8 cellular contexts compared by ENCODE assay signal in the genomic region with DNA sequence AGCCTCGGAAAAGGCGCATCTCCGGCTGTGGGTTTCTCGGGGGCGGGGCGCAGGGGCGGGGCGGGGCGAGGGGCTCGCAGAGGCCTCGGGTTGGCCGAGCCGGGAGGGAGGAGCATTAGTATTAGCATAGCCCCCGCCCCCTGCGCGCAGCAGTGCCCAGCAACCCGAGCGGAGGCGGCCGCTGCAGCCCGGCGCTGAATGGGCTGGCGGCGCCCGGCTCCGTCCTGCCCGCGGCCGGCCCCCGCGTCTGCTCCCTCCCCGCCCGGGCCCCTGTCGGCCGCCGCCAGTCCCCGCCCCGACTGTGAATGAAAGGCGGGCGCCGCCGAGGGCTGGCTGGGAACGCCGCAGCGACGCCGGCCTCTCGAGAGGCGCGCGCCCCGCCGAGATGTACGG. TPM values are rescaled to one million over a fixed set of nuclear protein-coding genes. Genes with fewer than 3 reads are reported as not detected.
DNase-seq lines count a peak whose midpoint lies in the region; ATAC-seq and TF ChIP-seq lines count a peak whose summit lies in the region.

A gene with protein sequence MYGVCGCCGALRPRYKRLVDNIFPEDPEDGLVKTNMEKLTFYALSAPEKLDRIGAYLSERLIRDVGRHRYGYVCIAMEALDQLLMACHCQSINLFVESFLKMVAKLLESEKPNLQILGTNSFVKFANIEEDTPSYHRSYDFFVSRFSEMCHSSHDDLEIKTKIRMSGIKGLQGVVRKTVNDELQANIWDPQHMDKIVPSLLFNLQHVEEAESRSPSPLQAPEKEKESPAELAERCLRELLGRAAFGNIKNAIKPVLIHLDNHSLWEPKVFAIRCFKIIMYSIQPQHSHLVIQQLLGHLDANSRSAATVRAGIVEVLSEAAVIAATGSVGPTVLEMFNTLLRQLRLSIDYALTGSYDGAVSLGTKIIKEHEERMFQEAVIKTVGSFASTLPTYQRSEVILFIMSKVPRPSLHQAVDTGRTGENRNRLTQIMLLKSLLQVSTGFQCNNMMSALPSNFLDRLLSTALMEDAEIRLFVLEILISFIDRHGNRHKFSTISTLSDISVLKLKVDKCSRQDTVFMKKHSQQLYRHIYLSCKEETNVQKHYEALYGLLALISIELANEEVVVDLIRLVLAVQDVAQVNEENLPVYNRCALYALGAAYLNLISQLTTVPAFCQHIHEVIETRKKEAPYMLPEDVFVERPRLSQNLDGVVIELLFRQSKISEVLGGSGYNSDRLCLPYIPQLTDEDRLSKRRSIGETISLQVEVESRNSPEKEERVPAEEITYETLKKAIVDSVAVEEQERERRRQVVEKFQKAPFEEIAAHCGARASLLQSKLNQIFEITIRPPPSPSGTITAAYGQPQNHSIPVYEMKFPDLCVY (plus strand): TSS at position 149 of the 393 bp plus-strand sequence. CDS start 237 bp downstream, at position 386.

- TF ChIP-seq CTCF in BJ (IDR thresholded peaks at IDR 0.05; ENCODE audit: insufficient read depth, low read depth, low read length): no peak

- peaks cover 7% of the 10 kb centered on the region for H3K27me3 ChIP-seq in BJ (ENCODE audit: control insufficient read depth, insufficient read depth, low read length)

- DNase-seq in BJ (ENCODE audit: low read depth) (peak; percentile 54), NCI-H526 (lab: John Stamatoyannopoulos, UW) (peak; percentile 86 to 98), cortex of kidney (lab: John Stamatoyannopoulos, UW) (peak; percentile 32), left lobe of liver (ENCODE audit: low spot score) (peak; percentile 95)
- peak; percentile 89 for DNase-seq in activated CD4-positive, alpha-beta T cell treated with anti-CD3 and anti-CD28 coated beads, Interleukin-2, amount 50 U/mL, for 1 hour
- peak; percentile 88 for DNase-seq in stimulated activated CD4-positive, alpha-beta T cell treated with anti-CD3 and anti-CD28 coated beads, Interleukin-1b, Interleukin-23, amount 100 ng/mL, for 48 hours

- CTCF ChIA-PET in BJ (lab: Yijun Ruan, JAX): no interaction called here

- POLR2A ChIA-PET in BJ (lab: Charles Lee): no interaction called here

- no peaks in the 10 kb centered on the region for H3K36me3 ChIP-seq in BJ (ENCODE audit: control insufficient read depth, insufficient read depth, low read length)

- H3K4me3 ChIP-seq in BJ (ENCODE audit: low read depth, low read length): peak within 1 kb of the TSS; percentile 57

- ATAC-seq in GM19328 (IDR thresholded peaks at IDR 0.05; ENCODE audit: unreplicated experiment): peak; percentile 93
- peak; percentile 77 for ATAC-seq in HG03457 (IDR thresholded peaks at IDR 0.05; ENCODE audit: unreplicated experiment)
- ATAC-seq in left lobe of liver: peak; percentile 95

RNA-seq across cellular contexts. Expression of the gene that starts here (rescaled TPM):
- 0.11 and 0.18 TPM in 2 replicates for polyA plus RNA-seq in BJ (2011; rRNA removed)
- polyA minus RNA-seq in BJ (2011; rRNA and poly(A)+ RNA removed): 0.31 and 0.76 TPM in 2 replicates
- total RNA-seq in left lobe of liver: 0.30 TPM

Comparison
In these comparisons a context has a peak if more than half of its experiments do, and no peak if none do; other contexts are left out.
1. Peak in every context shown above with its lines: DNase-seq, ATAC-seq and H3K4me3 ChIP-seq.
2. Peak in DNase-seq and H3K4me3 ChIP-seq in BJ; RNA of the gene not detected or under 1 TPM.
3. Peak in DNase-seq and ATAC-seq in left lobe of liver; RNA of the gene not detected or under 1 TPM.
4. DNase-seq: peak in every context shown above with its lines; median percentile 95 in left lobe of liver; 92 in NCI-H526; 89 in activated CD4-positive, alpha-beta T cell treated with anti-CD3 and anti-CD28 coated beads, Interleukin-2, amount 50 U/mL, for 1 hour; 88 in stimulated activated CD4-positive, alpha-beta T cell treated with anti-CD3 and anti-CD28 coated beads, Interleukin-1b, Interleukin-23, amount 100 ng/mL, for 48 hours; 54 in BJ; 32 in cortex of kidney.